Comparison of ENCODE assay signal across 12 cellular contexts in the genomic region with DNA sequence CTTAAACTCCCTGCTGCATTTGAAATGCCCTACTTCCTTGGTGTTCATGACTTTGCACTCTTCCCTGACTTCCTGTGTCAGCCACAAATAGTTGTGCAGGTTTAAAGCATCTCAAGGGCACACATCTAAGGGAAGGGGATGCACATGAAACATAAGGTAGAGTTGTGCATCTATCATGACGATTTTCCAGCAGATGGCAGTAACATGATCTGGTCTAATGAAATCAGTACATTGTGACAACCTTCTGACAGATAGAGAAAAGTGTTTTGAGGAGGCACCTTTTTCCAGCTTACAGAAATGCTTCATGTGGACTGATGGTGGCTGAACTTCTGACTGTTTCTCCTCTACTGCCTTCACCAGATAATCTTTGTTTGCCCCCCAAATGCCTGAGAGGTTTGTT.
DNase-seq lines count a peak whose midpoint lies in the region; ATAC-seq, FAIRE-seq and TF ChIP-seq lines count a peak whose summit lies in the region.
"Had no signal": no experiment of that assay in that cellular context is flagged by ENCODE, and none has a peak within 500 bp of the region (broad histone marks: within the 10 kb centered on the region; RNA-seq: fewer than 3 reads in every experiment).

No MANE protein-coding gene starts in this region.

- no peak overlapping the region for H3K4me2 ChIP-seq in Loucy (ENCODE audit: low read depth, low read length, poor library complexity, severe bottlenecking)

- no peaks in the 10 kb centered on the region for H3K27me3 Mint-ChIP-seq in WTC11 (ENCODE audit: low read depth)
- H3K27me3 Mint-ChIP-seq: memory B cell had no signal

- H3K4me1 ChIP-seq in Loucy (ENCODE audit: insufficient read depth, low read length, poor library complexity, severe bottlenecking), result peaks cover 32% of the 10 kb centered on the region
- no peaks in the 10 kb centered on the region for H3K4me1 ChIP-seq in kidney (ENCODE audit: control insufficient read depth in 1 of 2, insufficient read depth in 1 of 2, low read depth in 1 of 2, low read length in 2 of 2)
- H3K4me1 ChIP-seq: colonic mucosa had no signal

- intact Hi-C loops in kidney (cut with DNase I), result no loop called here
- intact Hi-C loops in sciatic nerve (cut with DNase I), result no loop called here

- DNase-seq in DMS53 (lab: John Stamatoyannopoulos, UW) (peak; percentile 80), WTC11 (ENCODE audit: low spot score) (no peak), kidney (no peak), sciatic nerve (ENCODE audit: low spot score) (no peak), islet precursor cell (no peak)
- DNase-seq: activated CD4-positive, alpha-beta T cell treated with anti-CD3 and anti-CD28 coated beads for 1 hour; colonic mucosa; NCI-H1436 had no signal

- H3K79me2 ChIP-seq in Loucy (ENCODE audit: insufficient read depth, low read length), result no peaks in the 10 kb centered on the region

- FAIRE-seq in kidney (lab: Jason Lieb, UNC), result no peak

- CTCF ChIA-PET in WTC11 (lab: Charles Lee), result interaction anchor here (1.0 kb wide), 2 partner anchors 16 to 992 kb away, joined by 3 to 4 read pairs; no protein-coding TSS in a partner anchor

- no peak overlapping the region for H2AFZ ChIP-seq in Loucy (ENCODE audit: low read length)

- H3K9me3 ChIP-seq in Loucy (ENCODE audit: insufficient read depth, low read depth, low read length) (no peaks in the 10 kb centered on the region), kidney (ENCODE audit: control insufficient read depth in 1 of 2, low read length in 2 of 2) (no peaks in the 10 kb centered on the region)
- H3K9me3 ChIP-seq: colonic mucosa had no signal

- no peaks in the 10 kb centered on the region for H3K36me3 Mint-ChIP-seq in WTC11
- H3K36me3 Mint-ChIP-seq: memory B cell had no signal

- no peaks in the 10 kb centered on the region for H4K20me1 ChIP-seq in Loucy (ENCODE audit: insufficient read depth, low read length, poor library complexity, severe bottlenecking)

- POLR2A ChIA-PET in WTC11 (lab: Charles Lee), result no interaction called here

- H3K9me2 ChIP-seq in Loucy (replicated peaks; ENCODE audit: low read depth, low read length), result no peaks in the 10 kb centered on the region

- H3K36me3 ChIP-seq in Loucy (ENCODE audit: insufficient read depth, low read length), result no peaks in the 10 kb centered on the region
- H3K36me3 ChIP-seq in kidney (ENCODE audit: control insufficient read depth in 1 of 2, insufficient read depth in 2 of 2, low read length in 2 of 2), result no peaks in the 10 kb centered on the region
- H3K36me3 ChIP-seq: colonic mucosa had no signal

- H3K9ac ChIP-seq in Loucy (ENCODE audit: low read depth, low read length, poor library complexity, severe bottlenecking), result no peak overlapping the region
- no peak overlapping the region for H3K9ac ChIP-seq in kidney (ENCODE audit: low read length in 2 of 2)

- H3F3A ChIP-seq in Loucy (ENCODE audit: low read depth), result no peaks in the 10 kb centered on the region

- peaks cover 8% of the 10 kb centered on the region for H3K4me1 Mint-ChIP-seq in WTC11
- H3K4me1 Mint-ChIP-seq: memory B cell had no signal

- H3K27me3 ChIP-seq in Loucy (ENCODE audit: insufficient read depth, low read length, poor library complexity, severe bottlenecking), result no peaks in the 10 kb centered on the region
- H3K27me3 ChIP-seq: colonic mucosa had no signal

- H3K4me3 Mint-ChIP-seq in WTC11, result no peak overlapping the region
- H3K4me3 Mint-ChIP-seq: memory B cell had no signal

- TF ChIP-seq CTCF in Loucy (conservative IDR thresholded peaks at IDR 0.05; ENCODE audit: low read length) (peak; percentile 65), WTC11 (IDR thresholded peaks at IDR 0.05) (no peak), kidney (IDR thresholded peaks at IDR 0.05; ENCODE audit: borderline replicate concordance, extremely low read depth, insufficient read depth) (peak; percentile 3)

- no peak overlapping the region for H3K27ac Mint-ChIP-seq in WTC11
- H3K27ac Mint-ChIP-seq: memory B cell had no signal

- H3K9me3 Mint-ChIP-seq in WTC11, result no peaks in the 10 kb centered on the region
- H3K9me3 Mint-ChIP-seq: memory B cell had no signal

- H3K4me3 ChIP-seq in Loucy (ENCODE audit: low read length, poor library complexity, severe bottlenecking), result no peak overlapping the region
- no peak overlapping the region for H3K4me3 ChIP-seq in kidney (ENCODE audit: low read length in 2 of 2)
- H3K4me3 ChIP-seq: colonic mucosa had no signal

- ATAC-seq in WTC11, result peak; percentile 52
- no peak for ATAC-seq in HG02759 (IDR thresholded peaks at IDR 0.05; ENCODE audit: unreplicated experiment)
- no peak for ATAC-seq in sciatic nerve
- ATAC-seq in HG03095 (IDR thresholded peaks at IDR 0.05; ENCODE audit: unreplicated experiment), result no peak

- H3K27ac ChIP-seq in kidney (ENCODE audit: low read depth in 2 of 2, low read length in 2 of 2), result no peak overlapping the region
- H3K27ac ChIP-seq: colonic mucosa had no signal

TF ChIP-seq in WTC11, 78 proteins besides CTCF, POLR2A, EP300 and RAD21:
- TF ChIP-seq MXD4 (CRISPR knock-in tag; IDR thresholded peaks at IDR 0.05; ENCODE audit: borderline replicate concordance), result no peak
- TF ChIP-seq, protein P1, sequence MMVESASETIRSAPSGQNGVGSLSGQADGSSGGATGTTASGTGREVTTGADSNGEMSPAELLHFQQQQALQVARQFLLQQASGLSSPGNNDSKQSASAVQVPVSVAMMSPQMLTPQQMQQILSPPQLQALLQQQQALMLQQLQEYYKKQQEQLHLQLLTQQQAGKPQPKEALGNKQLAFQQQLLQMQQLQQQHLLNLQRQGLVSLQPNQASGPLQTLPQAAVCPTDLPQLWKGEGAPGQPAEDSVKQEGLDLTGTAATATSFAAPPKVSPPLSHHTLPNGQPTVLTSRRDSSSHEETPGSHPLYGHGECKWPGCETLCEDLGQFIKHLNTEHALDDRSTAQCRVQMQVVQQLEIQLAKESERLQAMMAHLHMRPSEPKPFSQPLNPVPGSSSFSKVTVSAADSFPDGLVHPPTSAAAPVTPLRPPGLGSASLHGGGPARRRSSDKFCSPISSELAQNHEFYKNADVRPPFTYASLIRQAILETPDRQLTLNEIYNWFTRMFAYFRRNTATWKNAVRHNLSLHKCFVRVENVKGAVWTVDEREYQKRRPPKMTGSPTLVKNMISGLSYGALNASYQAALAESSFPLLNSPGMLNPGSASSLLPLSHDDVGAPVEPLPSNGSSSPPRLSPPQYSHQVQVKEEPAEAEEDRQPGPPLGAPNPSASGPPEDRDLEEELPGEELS (CRISPR knock-in tag; IDR thresholded peaks at IDR 0.05), result no peak
- TF ChIP-seq, protein P2, sequence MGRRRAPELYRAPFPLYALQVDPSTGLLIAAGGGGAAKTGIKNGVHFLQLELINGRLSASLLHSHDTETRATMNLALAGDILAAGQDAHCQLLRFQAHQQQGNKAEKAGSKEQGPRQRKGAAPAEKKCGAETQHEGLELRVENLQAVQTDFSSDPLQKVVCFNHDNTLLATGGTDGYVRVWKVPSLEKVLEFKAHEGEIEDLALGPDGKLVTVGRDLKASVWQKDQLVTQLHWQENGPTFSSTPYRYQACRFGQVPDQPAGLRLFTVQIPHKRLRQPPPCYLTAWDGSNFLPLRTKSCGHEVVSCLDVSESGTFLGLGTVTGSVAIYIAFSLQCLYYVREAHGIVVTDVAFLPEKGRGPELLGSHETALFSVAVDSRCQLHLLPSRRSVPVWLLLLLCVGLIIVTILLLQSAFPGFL (CRISPR knock-in tag; IDR thresholded peaks at IDR 0.05; ENCODE audit: borderline replicate concordance), result no peak
